Comparison of ENCODE assay signal across 1 cellular context in genomic region chr3:113743006-113743639, GRCh38.
TF ChIP-seq lines count a peak whose summit lies in the region.

No MANE protein-coding gene starts in this region.

TF ChIP-seq in IMR-90, 13 proteins besides CTCF, POLR2A, EP300 and RAD21:
- TF ChIP-seq MAFK (IDR thresholded peaks at IDR 0.05; ENCODE audit: low read depth, low read length) (no peak), ELK1 (IDR thresholded peaks at IDR 0.05; ENCODE audit: borderline replicate concordance, low read depth, low read length) (no peak), RFX5 (IDR thresholded peaks at IDR 0.05; ENCODE audit: low read depth, low read length) (no peak), RCOR1 (IDR thresholded peaks at IDR 0.05; ENCODE audit: insufficient replicate concordance, low read length) (no peak), CEBPB (IDR thresholded peaks at IDR 0.05; ENCODE audit: low read depth, low read length) (no peak), SMC3 (IDR thresholded peaks at IDR 0.05; ENCODE audit: low read depth, low read length) (no peak), FOS (IDR thresholded peaks at IDR 0.05; ENCODE audit: low read depth, low read length) (no peak), MXI1 (IDR thresholded peaks at IDR 0.05; ENCODE audit: borderline replicate concordance, low read depth, low read length) (no peak), NFE2L2 (IDR thresholded peaks at IDR 0.05; ENCODE audit: low read depth, low read length) (no peak), CHD1 (IDR thresholded peaks at IDR 0.05; ENCODE audit: low read depth, low read length) (no peak), USF2 (IDR thresholded peaks at IDR 0.05; ENCODE audit: low read depth, low read length) (no peak), MAZ (IDR thresholded peaks at IDR 0.05; ENCODE audit: borderline replicate concordance, low read depth, low read length) (no peak)
